Comparison of ENCODE assay signal across 18 cellular contexts in the genomic region with DNA sequence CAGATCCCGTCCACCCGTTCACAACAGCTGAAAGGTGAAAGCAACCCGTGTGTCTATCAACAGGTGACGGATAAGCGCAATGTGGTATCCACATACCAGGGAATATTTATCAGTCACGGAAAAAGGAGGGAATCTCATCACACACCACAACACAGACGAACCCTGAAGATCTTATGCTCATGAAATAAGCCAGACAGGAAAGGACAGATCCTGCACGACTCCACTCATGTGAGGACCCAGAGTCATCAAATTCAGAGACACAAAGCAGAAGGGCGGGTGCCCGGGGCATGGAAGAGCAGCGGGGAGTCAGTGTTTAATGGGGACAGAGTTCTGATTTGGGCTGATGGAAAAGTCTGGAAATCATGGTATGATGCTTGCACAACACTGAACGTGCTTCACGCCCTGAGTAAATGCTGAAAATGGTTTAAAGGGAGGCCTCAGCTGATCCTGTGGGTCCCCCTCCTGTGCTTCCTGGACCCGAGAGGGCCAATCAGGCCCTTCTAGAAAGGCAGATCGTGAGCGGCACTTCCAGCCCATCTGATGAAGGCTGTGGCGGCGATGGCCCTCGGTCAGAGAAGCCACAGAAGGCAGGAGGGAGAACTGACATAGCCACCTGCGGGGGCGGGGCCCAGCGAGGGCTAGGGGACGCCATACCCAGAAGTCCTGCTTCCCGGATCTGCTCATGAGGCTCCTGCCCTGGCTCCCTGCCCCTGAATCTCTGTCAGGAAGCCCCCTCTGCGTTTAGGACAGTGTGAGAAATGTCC. TPM values are rescaled to one million over a fixed set of nuclear protein-coding genes. Genes with fewer than 3 reads are reported as not detected.
DNase-seq lines count a peak whose midpoint lies in the region; ATAC-seq and TF ChIP-seq lines count a peak whose summit lies in the region.
"Had no signal": no experiment of that assay in that cellular context is flagged by ENCODE, and none has a peak within 500 bp of the region (broad histone marks: within the 10 kb centered on the region; RNA-seq: fewer than 3 reads in every experiment).

No MANE protein-coding gene starts in this region.

- CTCF ChIA-PET in CD4-positive, alpha-beta memory T cell (lab: Charles Lee; ENCODE audit: partially characterized antibody): interaction anchor here (0.6 kb wide), 1 partner anchor 58 kb away, joined by 3 read pairs; no protein-coding TSS in a partner anchor

- no peaks in the 10 kb centered on the region for H3K79me2 ChIP-seq in MM.1S (ENCODE audit: low read length)

- no peaks in the 10 kb centered on the region for H4K20me1 ChIP-seq in MM.1S (ENCODE audit: insufficient read depth, low read length)

- H2AFZ ChIP-seq in MM.1S (ENCODE audit: low read length): no peak overlapping the region
- H2AFZ ChIP-seq: GM23248 had no signal

- no peak for DNase-seq in CD4-positive, alpha-beta memory T cell
- DNase-seq in MM.1S: no peak
- DNase-seq in T-helper 17 cell: no peak
- DNase-seq in lower lobe of right lung: peak; percentile 35
- DNase-seq in colonic mucosa: no peak
- no peak for DNase-seq in NCI-H774 (lab: John Stamatoyannopoulos, UW)
- DNase-seq: Calu3; CD4-positive, CD25-positive, alpha-beta regulatory T cell; DMS79; GM23248; NCI-H1436 treated with DMSO at 0.1 percent for 48 hours; NCI-H2227 treated with DMSO at 0.1 percent for 48 hours; NCI-H524; SIG-M5 had no signal

- no peak overlapping the region for H3K27ac ChIP-seq in CD4-positive, alpha-beta memory T cell (ENCODE audit: low read depth, low read length)
- H3K27ac ChIP-seq in MM.1S (ENCODE audit: low read length): no peak overlapping the region
- no peak overlapping the region for H3K27ac ChIP-seq in lower lobe of right lung
- no peak overlapping the region for H3K27ac ChIP-seq in colonic mucosa
- H3K27ac ChIP-seq: GM23248 had no signal

- H3K4me1 ChIP-seq in CD4-positive, alpha-beta memory T cell (ENCODE audit: insufficient read depth, low read length): no peaks in the 10 kb centered on the region
- H3K4me1 ChIP-seq in MM.1S (ENCODE audit: low read length): peaks cover 7% of the 10 kb centered on the region
- H3K4me1 ChIP-seq in lower lobe of right lung: peaks cover 5% of the 10 kb centered on the region
- H3K4me1 ChIP-seq in colonic mucosa: no peaks in the 10 kb centered on the region

- H3K4me2 ChIP-seq in MM.1S (ENCODE audit: low read depth, low read length): 0 out of 2 replicates have a peak overlapping the region, but pooled peaks have one; percentile 7

- POLR2A ChIA-PET in CD4-positive, alpha-beta memory T cell (lab: Charles Lee; ENCODE audit: partially characterized antibody): interaction anchor here (1.1 kb wide), 1 partner anchor 9 kb away, joined by 3 read pairs; no protein-coding TSS in a partner anchor

- no peak for ATAC-seq in T-helper 17 cell
- ATAC-seq in lower lobe of right lung: no peak
- no peak for ATAC-seq in GM18909 (IDR thresholded peaks at IDR 0.05; ENCODE audit: poor library complexity, unreplicated experiment)
- ATAC-seq in GM21737 (IDR thresholded peaks at IDR 0.05; ENCODE audit: unreplicated experiment): no peak

- no peaks in the 10 kb centered on the region for H3K27me3 Mint-ChIP-seq in CD4-positive, alpha-beta memory T cell
- no peaks in the 10 kb centered on the region for H3K27me3 Mint-ChIP-seq in T-helper 17 cell

- H3K27ac Mint-ChIP-seq in CD4-positive, alpha-beta memory T cell: peak overlapping the region in 6 of 7 donors; percentile 11 to 80 (median 60)
- peak overlapping the region; percentile 8 for H3K27ac Mint-ChIP-seq in T-helper 17 cell
- H3K27ac Mint-ChIP-seq: CD4-positive, CD25-positive, alpha-beta regulatory T cell had no signal

- no peaks in the 10 kb centered on the region for H3K27me3 ChIP-seq in CD4-positive, alpha-beta memory T cell (ENCODE audit: insufficient read depth, low read length)
- peaks cover 100% of the 10 kb centered on the region for H3K27me3 ChIP-seq in MM.1S (replicated peaks; ENCODE audit: insufficient read depth, low read length)
- H3K27me3 ChIP-seq in lower lobe of right lung (ENCODE audit: low read depth): peaks cover 3% of the 10 kb centered on the region
- no peaks in the 10 kb centered on the region for H3K27me3 ChIP-seq in colonic mucosa

- H3K4me3 Mint-ChIP-seq in CD4-positive, alpha-beta memory T cell: no peak overlapping the region
- no peak overlapping the region for H3K4me3 Mint-ChIP-seq in T-helper 17 cell

- H3K4me1 Mint-ChIP-seq in CD4-positive, alpha-beta memory T cell: peaks cover 0 to 6% (median 3%) of the 10 kb centered on the region in 4 donors
- H3K4me1 Mint-ChIP-seq in T-helper 17 cell: peaks cover 12% of the 10 kb centered on the region

- H3K9me2 ChIP-seq in MM.1S (replicated peaks; ENCODE audit: insufficient read depth, low read length): no peaks in the 10 kb centered on the region

- no peaks in the 10 kb centered on the region for H3F3A ChIP-seq in MM.1S (ENCODE audit: insufficient read depth, low read length)

- no peaks in the 10 kb centered on the region for H3K9me3 ChIP-seq in CD4-positive, alpha-beta memory T cell (ENCODE audit: control insufficient read depth in 1 of 2, low read length in 2 of 2)
- H3K9me3 ChIP-seq in MM.1S (replicated peaks; ENCODE audit: insufficient read depth, low read length): no peaks in the 10 kb centered on the region
- H3K9me3 ChIP-seq in T-helper 17 cell (ENCODE audit: control insufficient read depth, low read length, poor library complexity, severe bottlenecking): no peaks in the 10 kb centered on the region
- no peaks in the 10 kb centered on the region for H3K9me3 ChIP-seq in lower lobe of right lung
- H3K9me3 ChIP-seq in colonic mucosa: no peaks in the 10 kb centered on the region

- no peaks in the 10 kb centered on the region for H3K36me3 ChIP-seq in CD4-positive, alpha-beta memory T cell (ENCODE audit: insufficient read depth, low read length)
- H3K36me3 ChIP-seq in MM.1S (replicated peaks; ENCODE audit: insufficient read depth, low read length) (no peaks in the 10 kb centered on the region), lower lobe of right lung (no peaks in the 10 kb centered on the region), colonic mucosa (no peaks in the 10 kb centered on the region)

- intact Hi-C loops in CD4-positive, alpha-beta memory T cell (cut with micrococcal nuclease): no loop called here
- intact Hi-C loops in lower lobe of right lung (cut with DNase I) (no loop called here), colonic mucosa (cut with DNase I) (no loop called here)

- no peak for TF ChIP-seq CTCF in MM.1S (IDR thresholded peaks at IDR 0.05; ENCODE audit: low read length)
- no peak for TF ChIP-seq CTCF in lower lobe of right lung (IDR thresholded peaks at IDR 0.05)
- no peak for TF ChIP-seq CTCF in colonic mucosa (IDR thresholded peaks at IDR 0.05)

- no peak overlapping the region for H3K9ac ChIP-seq in MM.1S (ENCODE audit: low read length)
- no peak overlapping the region for H3K9ac ChIP-seq in colonic mucosa (ENCODE audit: low read depth in 2 of 2, low read length in 2 of 2)
- H3K9ac ChIP-seq: GM23248 had no signal

- H3K4me3 ChIP-seq in CD4-positive, alpha-beta memory T cell (ENCODE audit: low read length in 2 of 2): no peak overlapping the region
- H3K4me3 ChIP-seq in MM.1S (ENCODE audit: low read length) (no peak overlapping the region), lower lobe of right lung (no peak overlapping the region), colonic mucosa (no peak overlapping the region)
- H3K4me3 ChIP-seq: GM23248 had no signal

- no peaks in the 10 kb centered on the region for H3K9me3 Mint-ChIP-seq in CD4-positive, alpha-beta memory T cell
- H3K9me3 Mint-ChIP-seq: CD4-positive, CD25-positive, alpha-beta regulatory T cell had no signal

- peaks cover 0 to 3% of the 10 kb centered on the region in 2 donors for H3K36me3 Mint-ChIP-seq in CD4-positive, alpha-beta memory T cell
- H3K36me3 Mint-ChIP-seq in T-helper 17 cell (ENCODE audit: low read depth): no peaks in the 10 kb centered on the region
- H3K36me3 Mint-ChIP-seq: CD4-positive, CD25-positive, alpha-beta regulatory T cell had no signal

RNA-seq across cellular contexts. Expression of gene WDR86, which starts 19.1 kb away (rescaled TPM):
- total RNA-seq in CD4-positive, alpha-beta memory T cell: 1 to 10 TPM; 7.0 to 8.0 TPM
- 10 to 100 TPM; 10.0 to 14.4 TPM for polyA plus RNA-seq in CD4-positive, alpha-beta memory T cell
- total RNA-seq in T-helper 17 cell (10 to 100 TPM in 1 of 2 donors, 1 to 10 TPM in 1; 9.7 to 24.4 TPM), lower lobe of right lung (4.4 TPM), colonic mucosa (1 to 10 TPM in 1 of 2 donors, not detected in 1; 1.2 TPM)
- total RNA-seq: Calu3; GM23248; T-helper 2 cell treated with Interferon-gamma antibody and Interleukin-4, amounts not matched to agents 100 ng/mL and 5 ng/mL, for 36 hours had no signal
- polyA plus RNA-seq: GM23248 had no signal

RNA-seq across cellular contexts. Expression of gene NUB1, which starts 49.2 kb away (rescaled TPM):
- 100 to 1,000 TPM; 116 to 119 TPM for total RNA-seq in CD4-positive, alpha-beta memory T cell
- polyA plus RNA-seq in CD4-positive, alpha-beta memory T cell: 10 to 100 TPM; 50.1 to 77.0 TPM
- total RNA-seq in T-helper 17 cell (10 to 100 TPM; 71.9 to 87.2 TPM), lower lobe of right lung (53.7 TPM), colonic mucosa (10 to 100 TPM; 42.3 to 55.2 TPM)

RNA-seq across cellular contexts. Expression of gene CRYGN, which starts 49.2 kb away (rescaled TPM):
- not detected for total RNA-seq in CD4-positive, alpha-beta memory T cell
- polyA plus RNA-seq in CD4-positive, alpha-beta memory T cell: 1 to 10 TPM in 1 of 2 donors, not detected in 1; 1.9 TPM
- under 1 TPM in 1 of 2 donors, not detected in 1; 0.99 TPM for total RNA-seq in T-helper 17 cell
- not detected for total RNA-seq in lower lobe of right lung
- total RNA-seq in colonic mucosa: not detected
- total RNA-seq: Calu3; GM23248; LHCN-M2; T-helper 2 cell treated with Interferon-gamma antibody and Interleukin-4, amounts not matched to agents 100 ng/mL and 5 ng/mL, for 36 hours had no signal
- polyA plus RNA-seq: GM23248 had no signal
